ENCODE assay signal across 1 cellular context in genomic region chr5:57117601-57118000, GRCh38.
TF ChIP-seq lines count a peak whose summit lies in the region.

No MANE protein-coding gene starts in this region.

TF ChIP-seq in GM12878, 131 proteins besides CTCF, POLR2A, EP300 and RAD21 (continued from another document):
- TF ChIP-seq NFXL1 (IDR thresholded peaks at IDR 0.05; ENCODE audit: borderline replicate concordance) (no peak), NR2C1 (IDR thresholded peaks at IDR 0.05) (no peak), TAF1 (IDR thresholded peaks at IDR 0.05; ENCODE audit: borderline replicate concordance, low read depth, low read length) (no peak), CUX1 (IDR thresholded peaks at IDR 0.05; ENCODE audit: insufficient replicate concordance, low read depth, low read length) (no peak), MYB (IDR thresholded peaks at IDR 0.05; ENCODE audit: borderline replicate concordance, low read depth, low read length) (no peak), EGR1 (IDR thresholded peaks at IDR 0.05; ENCODE audit: borderline replicate concordance in 1 of 2, low read depth in 2 of 2, low read length in 2 of 2) (no peak), STAT3 (IDR thresholded peaks at IDR 0.05; ENCODE audit: low read depth, low read length) (no peak), E4F1 (IDR thresholded peaks at IDR 0.05; ENCODE audit: borderline replicate concordance, partially characterized antibody) (no peak), POLR2AphosphoS5 (IDR thresholded peaks at IDR 0.05; ENCODE audit: low read length) (no peak), EZH2 (IDR thresholded peaks at IDR 0.05; ENCODE audit: borderline replicate concordance, control insufficient read depth, low read depth, low read length) (no peak), EED (IDR thresholded peaks at IDR 0.05; ENCODE audit: low read depth) (no peak), MLLT1 (IDR thresholded peaks at IDR 0.05) (no peak)
TF ChIP-seq in GM12878: peak in this region for 0.
